ENCODE assay signal across 8 cellular contexts in genomic region chr22:31346733-31347250, GRCh38. TPM values are rescaled to one million over a fixed set of nuclear protein-coding genes. Genes with fewer than 3 reads are reported as not detected.
DNase-seq lines count a peak whose midpoint lies in the region; ATAC-seq, FAIRE-seq and TF ChIP-seq lines count a peak whose summit lies in the region.

No MANE protein-coding gene starts in this region.

- H3K4me3 ChIP-seq in HUES64 (ENCODE audit: low read length), result peak overlapping the region; percentile 81
- H3K4me3 ChIP-seq in SJSA1, result peak overlapping the region; percentile 71
- H3K4me3 ChIP-seq in astrocyte (ENCODE audit: insufficient read depth, low read depth, low read length), result peak overlapping the region; percentile 65
- H3K4me3 ChIP-seq in retinal pigment epithelial cell (ENCODE audit: low read length), result peak overlapping the region; percentile 58

- no peak for ATAC-seq in GM21423 (IDR thresholded peaks at IDR 0.05; ENCODE audit: unreplicated experiment)
- no peak for ATAC-seq in HG03097 (IDR thresholded peaks at IDR 0.05; ENCODE audit: low FRiP score, unreplicated experiment)

- no peaks in the 10 kb centered on the region for H3K9me3 Mint-ChIP-seq in astrocyte (ENCODE audit: unreplicated experiment)

- H3K27ac Mint-ChIP-seq in astrocyte (ENCODE audit: unreplicated experiment), result peak overlapping the region; percentile 77

- WGBS in HUES64, result 0% methylated on average over 40 of the region's 40 CpGs

- DNase-seq in SJSA1 (ENCODE audit: low read depth in 1 of 2, low spot score in 2 of 2), result peak; percentile 63 to 66
- DNase-seq in astrocyte (ENCODE audit: low read depth), result peak; percentile 39
- peak; percentile 62 for DNase-seq in hepatic stellate cell (ENCODE audit: low spot score)
- DNase-seq in retinal pigment epithelial cell (ENCODE audit: low read depth), result no peak

- no peak for FAIRE-seq in astrocyte (lab: Jason Lieb, UNC)

- no peaks in the 10 kb centered on the region for H3K27me3 Mint-ChIP-seq in astrocyte (ENCODE audit: low read depth, unreplicated experiment)

- peaks cover 16% of the 10 kb centered on the region; the same call in 1 of the 2 replicates for H3K4me1 ChIP-seq in ES-I3 (ENCODE audit: insufficient read depth, low read length)
- peaks cover 27% of the 10 kb centered on the region for H3K4me1 ChIP-seq in HUES64 (ENCODE audit: insufficient read depth, low read length)
- peaks cover 39% of the 10 kb centered on the region for H3K4me1 ChIP-seq in SJSA1 (replicated peaks)
- H3K4me1 ChIP-seq in astrocyte (ENCODE audit: insufficient read depth, low read length), result peaks cover 41% of the 10 kb centered on the region

- H3K27me3 ChIP-seq in HUES64 (ENCODE audit: insufficient read depth, low read length) (no peaks in the 10 kb centered on the region), SJSA1 (replicated peaks) (no peaks in the 10 kb centered on the region), astrocyte (ENCODE audit: insufficient read depth, low read length) (no peaks in the 10 kb centered on the region)

- H3K27ac ChIP-seq in HUES64 (ENCODE audit: low read depth, low read length) (peak overlapping the region; percentile 97), SJSA1 (peak overlapping the region; percentile 57), astrocyte (ENCODE audit: low read depth, low read length) (peak overlapping the region; percentile 60)

- H3K4me3 Mint-ChIP-seq in astrocyte (ENCODE audit: unreplicated experiment), result peak overlapping the region; percentile 85

- H4K20me1 ChIP-seq in astrocyte (ENCODE audit: insufficient read depth, low read length), result peaks cover 39% of the 10 kb centered on the region

- TF ChIP-seq CTCF in astrocyte (IDR thresholded peaks at IDR 0.05; ENCODE audit: insufficient read depth, low read depth, low read length) (no peak), retinal pigment epithelial cell (conservative IDR thresholded peaks at IDR 0.05; ENCODE audit: low read depth, low read length) (no peak)

- H3K36me3 ChIP-seq in ES-I3 (ENCODE audit: insufficient read depth, low read length), result no peaks in the 10 kb centered on the region; the same call in none of the 2 replicates
- H3K36me3 ChIP-seq in HUES64 (ENCODE audit: insufficient read depth, low read length), result peaks cover 23% of the 10 kb centered on the region
- H3K36me3 ChIP-seq in SJSA1, result peaks cover 33% of the 10 kb centered on the region
- H3K36me3 ChIP-seq in astrocyte (ENCODE audit: insufficient read depth, low read length), result no peaks in the 10 kb centered on the region

- peak overlapping the region; percentile 51 for H2AFZ ChIP-seq in astrocyte (ENCODE audit: low read depth, low read length)

- peaks cover 23% of the 10 kb centered on the region for H3K4me1 Mint-ChIP-seq in astrocyte (ENCODE audit: low read depth, unreplicated experiment)

- H3K9me3 ChIP-seq in ES-I3 (ENCODE audit: control insufficient read depth, insufficient read depth, low read length) (no peaks in the 10 kb centered on the region), HUES64 (ENCODE audit: insufficient read depth, low read depth, low read length) (no peaks in the 10 kb centered on the region), SJSA1 (replicated peaks) (no peaks in the 10 kb centered on the region), astrocyte (ENCODE audit: insufficient read depth, low read depth, low read length) (no peaks in the 10 kb centered on the region)

- H3K9ac ChIP-seq in ES-I3 (ENCODE audit: low read depth, low read length) (peak overlapping the region; percentile 97), HUES64 (ENCODE audit: low read depth, low read length) (peak overlapping the region; percentile 97), astrocyte (ENCODE audit: low read length) (peak overlapping the region; percentile 81)

- peak overlapping the region; percentile 91 for H3K4me2 ChIP-seq in astrocyte (ENCODE audit: low read length)

- peaks cover 4% of the 10 kb centered on the region for H3K36me3 Mint-ChIP-seq in astrocyte (ENCODE audit: low read depth, unreplicated experiment)

- peaks cover 36% of the 10 kb centered on the region for H3K79me2 ChIP-seq in astrocyte (ENCODE audit: insufficient read depth, low read length)

RNA-seq across cellular contexts. Expression of gene PATZ1, which starts 0.6 kb away (rescaled TPM):
- polyA plus RNA-seq in HUES64 (2013, experiment 1 of 2), result 51.1 TPM
- polyA plus RNA-seq in HUES64 (2013, experiment 2 of 2), result 52.4 TPM
- 14.7 and 14.9 TPM in 2 replicates for total RNA-seq in SJSA1 (2014; rRNA removed; shearing (Covaris generic))
- 20.1 and 24.0 TPM in 2 replicates for total RNA-seq in astrocyte

RNA-seq across cellular contexts. Expression of gene DRG1, which starts 52.6 kb away (rescaled TPM):
- polyA plus RNA-seq in HUES64 (2013, experiment 1 of 2), result 79.2 TPM
- polyA plus RNA-seq in HUES64 (2013, experiment 2 of 2), result 72.9 TPM
- 98.8 and 118 TPM in 2 replicates for total RNA-seq in SJSA1 (2014; rRNA removed; shearing (Covaris generic))
- total RNA-seq in astrocyte, result 56.7 and 59.6 TPM in 2 replicates

RNA-seq across cellular contexts. Expression of gene PIK3IP1, which starts 54.5 kb away (rescaled TPM):
- polyA plus RNA-seq in HUES64 (2013, experiment 1 of 2), result 0.90 TPM
- 1.7 TPM for polyA plus RNA-seq in HUES64 (2013, experiment 2 of 2)
- total RNA-seq in SJSA1 (2014; rRNA removed; shearing (Covaris generic)), result 1.3 and 2.2 TPM in 2 replicates
- total RNA-seq in astrocyte, result 21.4 and 22.3 TPM in 2 replicates
